12 cellular contexts compared by ENCODE assay signal in the genomic region with DNA sequence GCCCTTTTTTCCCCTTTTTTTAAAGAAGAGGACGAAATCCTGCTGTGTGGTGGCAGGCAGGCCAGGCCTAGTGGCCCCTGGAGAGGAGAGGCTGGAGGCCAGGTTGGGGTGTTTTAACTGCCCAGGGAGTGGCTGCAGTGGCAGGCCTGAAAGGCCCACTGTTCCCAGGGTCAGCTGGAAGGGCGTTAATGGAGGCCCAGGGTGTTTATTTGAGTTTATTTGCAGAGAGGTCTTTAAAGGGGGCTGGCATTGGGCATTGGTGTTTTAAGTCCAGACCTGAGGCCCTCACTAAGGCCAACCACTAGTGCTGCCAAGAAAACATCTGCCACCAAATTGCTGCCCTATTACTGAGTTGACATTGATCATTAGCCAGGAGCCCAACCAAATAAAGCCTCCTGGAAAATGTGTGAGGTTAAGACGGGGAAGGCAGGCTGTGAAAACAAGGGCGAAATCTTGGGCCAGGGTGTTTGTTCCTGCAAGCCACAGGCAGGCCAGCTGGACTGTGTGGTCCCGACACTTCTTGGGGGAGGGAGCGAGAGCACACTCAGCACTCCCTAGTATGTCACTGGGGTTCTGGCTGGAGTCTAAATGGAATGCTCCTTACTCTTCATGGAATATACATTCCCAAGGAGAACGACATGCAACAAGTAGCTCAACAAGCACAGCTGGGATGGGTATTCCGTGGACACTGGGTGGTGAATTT. TPM values are rescaled to one million over a fixed set of nuclear protein-coding genes. Genes with fewer than 3 reads are reported as not detected.
DNase-seq lines count a peak whose midpoint lies in the region; ATAC-seq and TF ChIP-seq lines count a peak whose summit lies in the region.
"Had no signal": no experiment of that assay in that cellular context is flagged by ENCODE, and none has a peak within 500 bp of the region (broad histone marks: within the 10 kb centered on the region; RNA-seq: fewer than 3 reads in every experiment).

No MANE protein-coding gene starts in this region.

- H3K4me1 Mint-ChIP-seq in neural crest cell, result peaks cover 31% of the 10 kb centered on the region

- DNase-seq in AG10803 (ENCODE audit: low read depth), result peak; percentile 46
- DNase-seq in Panc1 (ENCODE audit: low read depth, low spot score), result no peak
- DNase-seq in fibroblast of lung (ENCODE audit: low read depth in 2 of 2), result peak in 1 of 2 donors; percentile 88
- DNase-seq in neural crest cell (ENCODE audit: low read depth, low spot score), result no peak
- DNase-seq in GOT3 (lab: John Stamatoyannopoulos, UW), result no peak
- no peak for DNase-seq in LoVo (ENCODE audit: low spot score)
- no peak for DNase-seq in iPS-NIHi7 (ENCODE audit: extremely low spot score)
- DNase-seq: activated CD4-positive, alpha-beta T cell treated with anti-CD3 and anti-CD28 coated beads, Interleukin-2, amount 50 U/mL, for 4 hours; NCI-H2081 treated with DMSO at 0.1 percent for 48 hours; occipital lobe; SJCRH30 had no signal

- H3K36me3 Mint-ChIP-seq in neural crest cell (ENCODE audit: low read depth), result no peaks in the 10 kb centered on the region

- H3K4me3 Mint-ChIP-seq in neural crest cell, result peak overlapping the region; percentile 56

- peak overlapping the region; percentile 46 for H3K4me2 ChIP-seq in fibroblast of lung (ENCODE audit: extremely low read depth, insufficient read depth, low read length)

- BruUV-seq in Panc1 (replicated peaks; lab: Mats Ljungman, UMichigan), result no TSS peak

- intact Hi-C loops in Panc1 (cut with micrococcal nuclease; ENCODE audit: unreplicated experiment), result no loop called here

- H2AFZ ChIP-seq in fibroblast of lung (ENCODE audit: low read length), result no peak overlapping the region

- H3K27me3 Mint-ChIP-seq in neural crest cell (ENCODE audit: low read depth), result peaks cover 10% of the 10 kb centered on the region

- H3K27ac Mint-ChIP-seq in neural crest cell (ENCODE audit: unreplicated experiment), result no peak overlapping the region

- in situ Hi-C loops in Panc1 (cut with HindIII; ENCODE audit: low pct_unique_long_range_greater_than_20kb, low sequenced_read_pairs), result no loop called here

- no peaks in the 10 kb centered on the region for H4K20me1 ChIP-seq in fibroblast of lung (ENCODE audit: control insufficient read depth, extremely low read depth, insufficient read depth, low read length)

- no peak overlapping the region for H3K9ac ChIP-seq in fibroblast of lung (ENCODE audit: insufficient read depth, low read length)

- H3K4me3 ChIP-seq in AG10803 (ENCODE audit: low read length), result no peak overlapping the region
- no peak overlapping the region for H3K4me3 ChIP-seq in Panc1 (ENCODE audit: low read depth in 2 of 2, low read length in 2 of 2)
- H3K4me3 ChIP-seq in fibroblast of lung (replicated peaks in 1 of 4; ENCODE audit: control extremely low read depth in 1 of 4, insufficient read depth in 1 of 4, low read depth in 3 of 4, low read length in 4 of 4), result peak overlapping the region in 1 of 4 experiments; percentile 2
- H3K4me3 ChIP-seq: SJCRH30 had no signal

- no peaks in the 10 kb centered on the region for H3K27me3 ChIP-seq in Panc1 (ENCODE audit: control insufficient read depth, insufficient read depth, low read length)
- H3K27me3 ChIP-seq in fibroblast of lung (ENCODE audit: control insufficient read depth, insufficient read depth, low read length), result no peaks in the 10 kb centered on the region

- peaks cover 63% of the 10 kb centered on the region for H3K4me1 ChIP-seq in Panc1 (ENCODE audit: control insufficient read depth, insufficient read depth, low read length)
- H3K4me1 ChIP-seq in fibroblast of lung (ENCODE audit: control insufficient read depth, extremely low read depth, insufficient read depth, low read length), result peaks cover 23% of the 10 kb centered on the region
- H3K4me1 ChIP-seq: SJCRH30 had no signal

- CTCF ChIA-PET in Panc1 (lab: Charles Lee), result interaction anchor here (0.9 kb wide), 1 partner anchor 57 kb away, joined by 3 read pairs; no protein-coding TSS in a partner anchor

- no peaks in the 10 kb centered on the region for H3K9me3 Mint-ChIP-seq in neural crest cell

- H3K9me3 ChIP-seq in Panc1 (ENCODE audit: control insufficient read depth, insufficient read depth, low read depth, low read length) (no peaks in the 10 kb centered on the region), fibroblast of lung (ENCODE audit: control insufficient read depth, insufficient read depth, low read depth, low read length) (no peaks in the 10 kb centered on the region)
- H3K9me3 ChIP-seq: SJCRH30 had no signal

- no peaks in the 10 kb centered on the region for H3K36me3 ChIP-seq in Panc1 (ENCODE audit: control insufficient read depth, insufficient read depth, low read length)
- no peaks in the 10 kb centered on the region for H3K36me3 ChIP-seq in fibroblast of lung (ENCODE audit: control insufficient read depth, insufficient read depth, low read length)
- H3K36me3 ChIP-seq: SJCRH30 had no signal

- no peak for TF ChIP-seq CTCF in AG10803 (conservative IDR thresholded peaks at IDR 0.05; ENCODE audit: low read length)
- no peak for TF ChIP-seq CTCF in Panc1 (IDR thresholded peaks at IDR 0.05)
- no peak for TF ChIP-seq CTCF in fibroblast of lung (conservative IDR thresholded peaks at IDR 0.05 in 1 of 2, IDR thresholded peaks at IDR 0.05 in 1 of 2; ENCODE audit: low read depth in 1 of 2, low read length in 2 of 2)
- TF ChIP-seq CTCF in neural crest cell (conservative IDR thresholded peaks at IDR 0.05), result no peak

- H3K27ac ChIP-seq in Panc1 (ENCODE audit: low read length) (peak overlapping the region; percentile 94), fibroblast of lung (ENCODE audit: insufficient read depth, low read length) (peak overlapping the region; percentile 60)
- H3K27ac ChIP-seq: SJCRH30 had no signal

- ATAC-seq in Panc1 (no peak), GM18498 (IDR thresholded peaks at IDR 0.05; ENCODE audit: unreplicated experiment) (no peak)

- POLR2A ChIA-PET in Panc1 (lab: Charles Lee), result no interaction called here

- H3K79me2 ChIP-seq in fibroblast of lung (ENCODE audit: control insufficient read depth, insufficient read depth, low read length), result peaks cover 74% of the 10 kb centered on the region

RNA-seq across cellular contexts. Expression of a gene that starts 5.1 kb away (rescaled TPM):
- total RNA-seq in Panc1 (2021; ENCODE audit: unreplicated experiment) (80.0 TPM), fibroblast of lung (23.6 and 45.9 TPM in 2 replicates), neural crest cell (2.1 and 2.4 TPM in 2 replicates)
- polyA plus RNA-seq in Panc1 (2012; ENCODE audit: insufficient read length), result 40.4 TPM
- 10.0 and 20.2 TPM in 2 replicates for polyA plus RNA-seq in fibroblast of lung
- 11.7 and 22.0 TPM in 2 replicates for polyA plus RNA-seq in fibroblast of lung (2012)
- polyA minus RNA-seq in fibroblast of lung (ENCODE audit: low replicate concordance), result 24.2 and 55.5 TPM in 2 replicates
